In the genomic region with DNA sequence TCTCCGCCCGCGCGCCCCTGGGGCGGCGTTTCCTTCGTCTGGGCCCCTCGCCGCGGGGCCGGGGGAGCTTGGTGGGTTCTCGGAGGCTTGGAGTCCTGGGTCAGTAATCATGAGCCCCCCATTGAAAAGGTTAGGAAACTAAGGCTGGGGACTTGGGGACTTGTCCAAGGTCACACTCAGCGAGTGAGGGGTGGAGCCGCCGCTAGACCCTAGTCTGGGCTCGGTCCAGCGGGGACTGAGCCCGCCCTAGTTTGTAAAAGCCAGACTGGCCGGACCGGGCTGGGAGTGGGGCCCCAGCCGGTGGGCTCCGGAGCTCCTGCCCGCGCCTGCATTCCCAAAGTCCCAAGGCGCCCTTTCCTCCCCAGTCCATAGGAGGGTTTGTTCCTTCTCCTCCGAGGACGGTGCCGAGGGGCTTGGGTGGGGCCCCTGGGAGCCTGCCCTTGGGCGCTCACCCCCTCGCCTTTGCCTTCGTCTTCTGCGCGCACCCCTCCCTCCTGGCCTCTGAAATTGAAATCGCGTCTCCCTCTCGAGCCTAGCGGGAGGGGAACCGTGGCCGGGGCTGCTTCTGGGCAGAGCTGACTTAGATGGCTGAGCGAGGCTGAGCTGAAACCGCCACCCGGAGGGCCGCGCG, we compare ENCODE assay signal across 11 cellular contexts. TPM values are rescaled to one million over a fixed set of nuclear protein-coding genes. Genes with fewer than 3 reads are reported as not detected.
A peak's percentile ranks its signal among the peaks of the same experiment; 100 is the strongest.
DNase-seq lines count a peak whose midpoint lies in the region; ATAC-seq and TF ChIP-seq lines count a peak whose summit lies in the region.
"Had no signal": no experiment of that assay in that cellular context is flagged by ENCODE, and none has a peak within 500 bp of the region (broad histone marks: within the 10 kb centered on the region; RNA-seq: fewer than 3 reads in every experiment).

No MANE protein-coding gene starts in this region.

- no peaks in the 10 kb centered on the region for H3K79me2 ChIP-seq in neural progenitor cell (ENCODE audit: low read depth)

- H2AFZ ChIP-seq in neural progenitor cell (replicated peaks): no peak overlapping the region

- H3K9me3 ChIP-seq in esophagus squamous epithelium: no peaks in the 10 kb centered on the region
- no peaks in the 10 kb centered on the region for H3K9me3 ChIP-seq in neural progenitor cell (ENCODE audit: low read depth)
- no peaks in the 10 kb centered on the region for H3K9me3 ChIP-seq in upper lobe of right lung
- H3K9me3 ChIP-seq in CD4-positive, alpha-beta T cell (ENCODE audit: control insufficient read depth, low read length): no peaks in the 10 kb centered on the region

- peaks cover 13% of the 10 kb centered on the region for H3K4me1 Mint-ChIP-seq in neural progenitor cell
- peaks cover 5% of the 10 kb centered on the region for H3K4me1 Mint-ChIP-seq in CD4-positive, alpha-beta T cell (ENCODE audit: low read depth)

- H3K4me2 ChIP-seq in neural progenitor cell: peak overlapping the region; percentile 88

- H3K27ac ChIP-seq in esophagus squamous epithelium: no peak overlapping the region
- no peak overlapping the region for H3K27ac ChIP-seq in neural progenitor cell
- H3K27ac ChIP-seq in upper lobe of right lung: no peak overlapping the region
- H3K27ac ChIP-seq in CD4-positive, alpha-beta T cell (ENCODE audit: low read depth, low read length): no peak overlapping the region

- peaks cover 70% of the 10 kb centered on the region for H4K20me1 ChIP-seq in neural progenitor cell (ENCODE audit: low read depth)

- DNase-seq in Right ventricle myocardium inferior (ENCODE audit: missing footprints) (peak; percentile 62), Right ventricle myocardium superior (no peak), esophagus squamous epithelium (lab: John Stamatoyannopoulos, UW) (no peak), neural progenitor cell (ENCODE audit: low spot score) (peak; percentile 31), upper lobe of right lung (no peak), NCI-H345 (lab: John Stamatoyannopoulos, UW) (no peak), amygdala (lab: John Stamatoyannopoulos, UW) (no peak)
- DNase-seq in CD4-positive, alpha-beta T cell: no peak
- DNase-seq: Karpas-422, NCI-H1694 treated with DMSO at 0.1 percent for 48 hours, small intestine had no signal

- WGBS in esophagus squamous epithelium, 2 donors: 0 to 12% methylated on average over 4 to 18 of the region's 45 CpGs

- no peaks in the 10 kb centered on the region for H3K36me3 ChIP-seq in esophagus squamous epithelium
- no peaks in the 10 kb centered on the region for H3K36me3 ChIP-seq in neural progenitor cell
- no peaks in the 10 kb centered on the region for H3K36me3 ChIP-seq in upper lobe of right lung

- H3K9me3 Mint-ChIP-seq in neural progenitor cell: no peaks in the 10 kb centered on the region
- no peaks in the 10 kb centered on the region for H3K9me3 Mint-ChIP-seq in CD4-positive, alpha-beta T cell

- CTCF ChIA-PET in CD4-positive, alpha-beta T cell (lab: Charles Lee): no interaction called here

- H3K4me1 ChIP-seq in esophagus squamous epithelium (peaks cover 17 to 46% (median 22%) of the 10 kb centered on the region in 3 donors), neural progenitor cell (peaks cover 5% of the 10 kb centered on the region), upper lobe of right lung (peaks cover 23% of the 10 kb centered on the region)

- TF ChIP-seq POLR2A in esophagus squamous epithelium (IDR thresholded peaks at IDR 0.05): no peak

- ATAC-seq in Right ventricle myocardium inferior (no peak), Right ventricle myocardium superior (ENCODE audit: poor library complexity) (no peak), upper lobe of right lung (no peak)
- no peak for ATAC-seq in CD4-positive, alpha-beta T cell (ENCODE audit: poor library complexity)

- H3K9ac ChIP-seq in neural progenitor cell: no peak overlapping the region

- peaks cover 37% of the 10 kb centered on the region for H3K27me3 Mint-ChIP-seq in neural progenitor cell (ENCODE audit: insufficient read depth, low read depth)
- peaks cover 67% of the 10 kb centered on the region for H3K27me3 Mint-ChIP-seq in CD4-positive, alpha-beta T cell

- H3K4me3 ChIP-seq in esophagus squamous epithelium (peak overlapping the region; percentile 26 to 68 (median 42)), neural progenitor cell (peak overlapping the region; percentile 48), upper lobe of right lung (peak overlapping the region; percentile 48)

- H3K36me3 Mint-ChIP-seq in neural progenitor cell: peaks cover 5% of the 10 kb centered on the region
- H3K36me3 Mint-ChIP-seq in CD4-positive, alpha-beta T cell (ENCODE audit: low read depth): no peaks in the 10 kb centered on the region

- intact Hi-C loops in Right ventricle myocardium inferior (cut with DNase I): no loop called here
- intact Hi-C loops in Right ventricle myocardium superior (cut with DNase I): loop anchor here (2.0 kb wide), 1 partner anchor 324 kb away; no protein-coding TSS in a partner anchor
- intact Hi-C loops in esophagus squamous epithelium (cut with DNase I): loop anchor here (5.0 kb wide), 1 partner anchor 324 kb away; no protein-coding TSS in a partner anchor
- intact Hi-C loops in upper lobe of right lung (cut with DNase I): loop anchor here (10.0 kb wide), 2 partner anchors 256 to 326 kb away; no protein-coding TSS in a partner anchor
- intact Hi-C loops in CD4-positive, alpha-beta T cell (cut with DNase I, micrococcal nuclease): no loop called here

- POLR2A ChIA-PET in CD4-positive, alpha-beta T cell (lab: Charles Lee): no interaction called here

- H3K27me3 ChIP-seq in esophagus squamous epithelium: peaks cover 9 to 77% (median 11%) of the 10 kb centered on the region in 4 donors
- H3K27me3 ChIP-seq in neural progenitor cell: peaks cover 64% of the 10 kb centered on the region
- peaks cover 26% of the 10 kb centered on the region for H3K27me3 ChIP-seq in upper lobe of right lung
- peaks cover 62% of the 10 kb centered on the region for H3K27me3 ChIP-seq in CD4-positive, alpha-beta T cell (ENCODE audit: control insufficient read depth, insufficient read depth, low read length)

- H3K4me3 Mint-ChIP-seq in neural progenitor cell: peak overlapping the region; percentile 71
- no peak overlapping the region for H3K4me3 Mint-ChIP-seq in CD4-positive, alpha-beta T cell

- no peak overlapping the region for H3K27ac Mint-ChIP-seq in neural progenitor cell
- H3K27ac Mint-ChIP-seq in CD4-positive, alpha-beta T cell: no peak overlapping the region

- peaks cover 5% of the 10 kb centered on the region for H3F3A ChIP-seq in neural progenitor cell (ENCODE audit: low read depth)

- TF ChIP-seq CTCF in esophagus squamous epithelium (IDR thresholded peaks at IDR 0.05): no peak
- no peak for TF ChIP-seq CTCF in neural progenitor cell (IDR thresholded peaks at IDR 0.05)
- TF ChIP-seq CTCF in upper lobe of right lung (IDR thresholded peaks at IDR 0.05): no peak
- no peak for TF ChIP-seq CTCF in CD4-positive, alpha-beta T cell (IDR thresholded peaks at IDR 0.05)

RNA-seq across cellular contexts. Expression of a gene that starts 1.0 kb away (rescaled TPM):
- total RNA-seq in Right ventricle myocardium inferior: 17.9 TPM
- total RNA-seq in Right ventricle myocardium superior: 11.9 TPM
- total RNA-seq in esophagus squamous epithelium: 10 to 100 TPM in 2 of 4 donors, 1 to 10 TPM in 1, under 1 TPM in 1; 0.64 to 17.5 (median 10.9) TPM
- total RNA-seq in neural progenitor cell (ENCODE audit: low replicate concordance): 4.0 and 6.6 TPM in 2 replicates
- total RNA-seq in upper lobe of right lung: 26.0 TPM
- total RNA-seq in CD4-positive, alpha-beta T cell: not detected

Comparison
In these comparisons a context has a peak if more than half of its experiments do, and no peak if none do; other contexts are left out.
1. DNase-seq: peak in Right ventricle myocardium inferior (single experiment) and neural progenitor cell (single experiment); none in Right ventricle myocardium superior (single experiment), esophagus squamous epithelium (single experiment), upper lobe of right lung (single experiment), NCI-H345 (single experiment), amygdala (0 of 56) and CD4-positive, alpha-beta T cell (0 of 10).
2. intact Hi-C loops: an anchor here in Right ventricle myocardium superior (2.0 kb wide), esophagus squamous epithelium (5.0 kb wide) and upper lobe of right lung (10.0 kb wide); none called in Right ventricle myocardium inferior and CD4-positive, alpha-beta T cell.
3. Peak in every context shown above with its lines, with median percentiles within 50 percentile points of each other: H3K4me3 ChIP-seq.